ENCODE assay signal across 8 cellular contexts in genomic region chr1:192539450-192540132, GRCh38. TPM values are rescaled to one million over a fixed set of nuclear protein-coding genes. Genes with fewer than 3 reads are reported as not detected.
DNase-seq lines count a peak whose midpoint lies in the region; ATAC-seq and TF ChIP-seq lines count a peak whose summit lies in the region.

No MANE protein-coding gene starts in this region.

- CTCF ChIA-PET in activated CD8-positive, alpha-beta memory T cell treated with anti-CD3 and anti-CD28 coated beads, Interleukin-2, amount 10 ng/mL, durations not matched to agents 7 days and 5 days (lab: Charles Lee), result interaction anchor here (0.8 to 1.8 kb wide), 6 partner anchors 11 to 62 kb away, joined by 3 to 6 read pairs (median 4); no protein-coding TSS in a partner anchor
- CTCF ChIA-PET in SK-N-SH (lab: Yijun Ruan, JAX), result interaction anchor here (0.9 kb wide), 1 partner anchor 38 kb away, joined by 3 read pairs; no protein-coding TSS in a partner anchor

- POLR2A ChIA-PET in SK-N-SH (lab: Yijun Ruan, JAX), result no interaction called here

- no peak for DNase-seq in activated CD8-positive, alpha-beta memory T cell treated with anti-CD3 and anti-CD28 coated beads, Interleukin-2, amount 10 ng/mL, durations not matched to agents 7 days and 5 days
- DNase-seq in activated CD8-positive, alpha-beta memory T cell treated with anti-CD3 and anti-CD28 coated beads for 24 hours, result no peak
- peak; percentile 7 for DNase-seq in SK-N-SH
- DNase-seq in fibroblast of mammary gland (ENCODE audit: low read depth), result peak; percentile 93
- no peak for DNase-seq in ovary
- no peak for DNase-seq in midbrain (lab: John Stamatoyannopoulos, UW)
- DNase-seq in NOMO-1 (lab: John Stamatoyannopoulos, UW; ENCODE audit: unreplicated experiment in 2 of 2), result no peak

- no peak for TF ChIP-seq CTCF in SK-N-SH (IDR thresholded peaks at IDR 0.05)
- TF ChIP-seq CTCF in fibroblast of mammary gland (conservative IDR thresholded peaks at IDR 0.05; ENCODE audit: control insufficient read depth, insufficient read depth, low read depth, low read length), result no peak
- no peak for TF ChIP-seq CTCF in ovary (IDR thresholded peaks at IDR 0.05)

- TF ChIP-seq EP300 in SK-N-SH (IDR thresholded peaks at IDR 0.05; ENCODE audit: borderline replicate concordance in 1 of 2, low read depth in 1 of 2, low read length in 1 of 2) (peak; percentile 68 to 88), ovary (IDR thresholded peaks at IDR 0.05) (no peak)

- H3K9me3 ChIP-seq in SK-N-SH (no peaks in the 10 kb centered on the region), ovary (no peaks in the 10 kb centered on the region)

- H3K9ac ChIP-seq in SK-N-SH, result peak overlapping the region; percentile 87

- no peaks in the 10 kb centered on the region for H3K9me2 ChIP-seq in SK-N-SH

- no peaks in the 10 kb centered on the region for H3K27me3 Mint-ChIP-seq in activated CD8-positive, alpha-beta memory T cell treated with anti-CD3 and anti-CD28 coated beads, Interleukin-2, amount 10 ng/mL, durations not matched to agents 7 days and 5 days

- WGBS in SK-N-SH (ENCODE audit: low lambda C conversion rate), result 47% methylated on average over 4 of the region's 4 CpGs
- WGBS in ovary, 3 donors, result 13 to 22% (median 18%) methylated on average over 4 of the region's 4 CpGs

- peaks cover 60% of the 10 kb centered on the region for H3K4me1 Mint-ChIP-seq in activated CD8-positive, alpha-beta memory T cell treated with anti-CD3 and anti-CD28 coated beads, Interleukin-2, amount 10 ng/mL, durations not matched to agents 7 days and 5 days

- peak overlapping the region; percentile 49; the same call in 1 of the 2 replicates for H3K4me2 ChIP-seq in SK-N-SH

- peaks cover 27% of the 10 kb centered on the region for H3K79me2 ChIP-seq in SK-N-SH (ENCODE audit: insufficient read depth)

- H3K4me3 ChIP-seq in SK-N-SH (ENCODE audit: low read depth in 2 of 2, low read length in 1 of 2) (no peak overlapping the region), fibroblast of mammary gland (ENCODE audit: control insufficient read depth, low read depth, low read length) (no peak overlapping the region), ovary (no peak overlapping the region)

- peaks cover 35% of the 10 kb centered on the region for H3F3A ChIP-seq in SK-N-SH (replicated peaks; ENCODE audit: insufficient read depth)

- no peaks in the 10 kb centered on the region for H4K20me1 ChIP-seq in SK-N-SH (ENCODE audit: insufficient read depth)

- H3K27me3 ChIP-seq in SK-N-SH (ENCODE audit: insufficient read depth) (no peaks in the 10 kb centered on the region), ovary (no peaks in the 10 kb centered on the region)

- H3K4me1 ChIP-seq in SK-N-SH (ENCODE audit: control insufficient read depth in 1 of 2, insufficient read depth in 2 of 2, low read depth in 1 of 2, low read length in 1 of 2) (peaks cover 5 to 46% of the 10 kb centered on the region in 2 experiments; a peak in 3 of 4 replicates), ovary (ENCODE audit: insufficient read depth) (peaks cover 2% of the 10 kb centered on the region)

- H3K27ac ChIP-seq in SK-N-SH (ENCODE audit: low read depth in 2 of 2, low read length in 1 of 2), result peak overlapping the region; percentile 97 to 99
- peak overlapping the region; percentile 19 to 52 for H3K27ac ChIP-seq in ovary

- H2AFZ ChIP-seq in SK-N-SH (ENCODE audit: low read depth), result peak overlapping the region; percentile 16; the same call in 1 of the 2 replicates

- 0 out of 2 replicates have a peak, but pooled peaks have one; percentile 11 for TF ChIP-seq RAD21 in SK-N-SH (IDR thresholded peaks at IDR 0.05; ENCODE audit: low read length)

- peaks cover 13% of the 10 kb centered on the region for H3K36me3 Mint-ChIP-seq in activated CD8-positive, alpha-beta memory T cell treated with anti-CD3 and anti-CD28 coated beads, Interleukin-2, amount 10 ng/mL, durations not matched to agents 7 days and 5 days

- peaks cover 0 to 29% of the 10 kb centered on the region in 2 experiments for H3K36me3 ChIP-seq in SK-N-SH (replicated peaks in 1 of 2; ENCODE audit: control insufficient read depth in 1 of 2, insufficient read depth in 2 of 2, low read length in 1 of 2)
- H3K36me3 ChIP-seq in ovary, result no peaks in the 10 kb centered on the region

- peak overlapping the region; percentile 83 for H3K27ac Mint-ChIP-seq in activated CD8-positive, alpha-beta memory T cell treated with anti-CD3 and anti-CD28 coated beads, Interleukin-2, amount 10 ng/mL, durations not matched to agents 7 days and 5 days

- intact Hi-C loops in ovary (cut with DNase I), result no loop called here

- H3K9me3 Mint-ChIP-seq in activated CD8-positive, alpha-beta memory T cell treated with anti-CD3 and anti-CD28 coated beads, Interleukin-2, amount 10 ng/mL, durations not matched to agents 7 days and 5 days (ENCODE audit: low read depth), result no peaks in the 10 kb centered on the region

- no peak for TF ChIP-seq POLR2A in ovary (IDR thresholded peaks at IDR 0.05)

- peak overlapping the region; percentile 46 for H3K4me3 Mint-ChIP-seq in activated CD8-positive, alpha-beta memory T cell treated with anti-CD3 and anti-CD28 coated beads, Interleukin-2, amount 10 ng/mL, durations not matched to agents 7 days and 5 days

- ATAC-seq in activated CD8-positive, alpha-beta memory T cell treated with anti-CD3 and anti-CD28 coated beads, Interleukin-2, amount 10 ng/mL, durations not matched to agents 7 days and 5 days, result peak; percentile 42
- no peak for ATAC-seq in HG03135 (IDR thresholded peaks at IDR 0.05; ENCODE audit: unreplicated experiment)

TF ChIP-seq in SK-N-SH, 30 proteins besides CTCF, POLR2A, EP300 and RAD21:
- TF ChIP-seq EZH2phosphoT487 (IDR thresholded peaks at IDR 0.05; ENCODE audit: borderline replicate concordance, low read depth), result no peak
- no peak for TF ChIP-seq MXI1 (IDR thresholded peaks at IDR 0.05; ENCODE audit: low read depth, low read length)
- peak; percentile 94 for TF ChIP-seq PBX3 (IDR thresholded peaks at IDR 0.05)
- 0 out of 2 replicates have a peak, but pooled peaks have one; percentile 1 for TF ChIP-seq FOSL2 (IDR thresholded peaks at IDR 0.05; ENCODE audit: borderline replicate concordance, low read depth)
- no peak for TF ChIP-seq ELF1 (IDR thresholded peaks at IDR 0.05)
- no peak for TF ChIP-seq NRF1 (IDR thresholded peaks at IDR 0.05; ENCODE audit: low read depth, low read length)
- peak; percentile 80; the same call in 1 of the 2 replicates for TF ChIP-seq NFIC (IDR thresholded peaks at IDR 0.05; ENCODE audit: borderline replicate concordance)
- peak; percentile 51; the same call in 1 of the 2 replicates for TF ChIP-seq POLR2AphosphoS5 (IDR thresholded peaks at IDR 0.05; ENCODE audit: low read depth, low read length)
- 0 out of 2 replicates have a peak, but pooled peaks have one; percentile 46 for TF ChIP-seq TAF1 (IDR thresholded peaks at IDR 0.05; ENCODE audit: borderline replicate concordance, low read depth, low read length)
- peak; percentile 41; the same call in 1 of the 2 replicates for TF ChIP-seq FOXM1 (IDR thresholded peaks at IDR 0.05; ENCODE audit: low read depth)
- TF ChIP-seq FOXJ3 (CRISPR knock-in tag; IDR thresholded peaks at IDR 0.05), result no peak
- 0 out of 2 replicates have a peak, but pooled peaks have one; percentile 39 for TF ChIP-seq RXRA (IDR thresholded peaks at IDR 0.05; ENCODE audit: borderline replicate concordance, low read depth)
- TF ChIP-seq JUND (IDR thresholded peaks at IDR 0.05), result peak; percentile 54
- TF ChIP-seq TCF12 (IDR thresholded peaks at IDR 0.05), result peak; percentile 92
- TF ChIP-seq TEAD4 (IDR thresholded peaks at IDR 0.05; ENCODE audit: borderline replicate concordance, insufficient read depth), result peak; percentile 80; the same call in 1 of the 2 replicates
- TF ChIP-seq YY1 (IDR thresholded peaks at IDR 0.05; ENCODE audit: low read depth), result peak; percentile 33; the same call in 1 of the 2 replicates
- TF ChIP-seq RCOR1 (IDR thresholded peaks at IDR 0.05; ENCODE audit: low read length), result peak; percentile 60; the same call in 1 of the 2 replicates

RNA-seq across cellular contexts. Expression of gene RGS1, which starts 36.0 kb away (rescaled TPM):
- total RNA-seq in activated CD8-positive, alpha-beta memory T cell treated with anti-CD3 and anti-CD28 coated beads, Interleukin-2, amount 10 ng/mL, durations not matched to agents 7 days and 5 days, result 10 to 100 TPM; 27.1 to 35.7 TPM
- polyA plus RNA-seq in SK-N-SH (2012; rRNA removed), result 0.05 and 0.12 TPM in 2 replicates
- 0.07 and 0.18 TPM in 2 replicates for polyA plus RNA-seq in SK-N-SH (2012; cell fraction: cytosol; rRNA removed)
- polyA plus RNA-seq in SK-N-SH (2012; cell fraction: nucleus; rRNA removed), result 0.11 and 0.24 TPM in 2 replicates
- 100 to 1,000 TPM in 1 of 7 donors, 10 to 100 TPM in 4, 1 to 10 TPM in 2; 7.5 to 129 (median 17.3) TPM for total RNA-seq in ovary
- 10 to 100 TPM in 1 of 2 donors, 1 to 10 TPM in 1; 8.7 to 11.8 TPM for polyA plus RNA-seq in ovary

Comparison
In these comparisons a context has a peak if more than half of its experiments do, and no peak if none do; other contexts are left out.
1. DNase-seq: peak in SK-N-SH (single experiment) and fibroblast of mammary gland (single experiment); none in activated CD8-positive, alpha-beta memory T cell treated with anti-CD3 and anti-CD28 coated beads, Interleukin-2, amount 10 ng/mL, durations not matched to agents 7 days and 5 days (single experiment), activated CD8-positive, alpha-beta memory T cell treated with anti-CD3 and anti-CD28 coated beads for 24 hours (single experiment), ovary (0 of 5), midbrain (single experiment) and NOMO-1 (0 of 2).